In the genomic region with DNA sequence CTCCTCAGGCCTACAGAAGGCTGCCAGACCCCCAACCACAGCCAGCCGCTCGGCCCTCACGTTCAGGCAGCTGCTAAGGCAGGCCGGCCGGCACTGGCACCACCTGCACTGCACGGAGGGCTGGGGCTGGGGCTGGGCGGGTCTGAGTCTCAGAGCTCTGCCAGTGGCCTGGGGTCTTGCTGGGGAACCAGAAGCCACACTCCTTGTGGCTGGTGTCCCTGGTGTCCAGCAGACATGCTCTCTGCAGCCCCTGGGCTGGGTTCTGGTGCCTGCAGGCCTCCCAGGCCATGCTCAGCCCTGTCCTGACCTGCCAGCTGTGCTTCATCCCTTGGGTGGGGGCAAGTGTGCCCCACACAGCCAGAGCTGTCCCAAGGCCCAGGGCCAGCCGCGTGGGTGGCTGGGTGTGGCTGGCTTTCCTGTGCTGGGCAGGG, we compare ENCODE assay signal across 1 cellular context.
TF ChIP-seq lines count a peak whose summit lies in the region.

No MANE protein-coding gene starts in this region.

TF ChIP-seq in HCT116, 20 proteins besides CTCF, POLR2A, EP300 and RAD21:
- no peak for TF ChIP-seq SIN3A (IDR thresholded peaks at IDR 0.05; ENCODE audit: low read depth)
- TF ChIP-seq YY1 (IDR thresholded peaks at IDR 0.05; ENCODE audit: extremely low read depth, insufficient replicate concordance, low read depth, low read length): no peak
- TF ChIP-seq, protein P1, sequence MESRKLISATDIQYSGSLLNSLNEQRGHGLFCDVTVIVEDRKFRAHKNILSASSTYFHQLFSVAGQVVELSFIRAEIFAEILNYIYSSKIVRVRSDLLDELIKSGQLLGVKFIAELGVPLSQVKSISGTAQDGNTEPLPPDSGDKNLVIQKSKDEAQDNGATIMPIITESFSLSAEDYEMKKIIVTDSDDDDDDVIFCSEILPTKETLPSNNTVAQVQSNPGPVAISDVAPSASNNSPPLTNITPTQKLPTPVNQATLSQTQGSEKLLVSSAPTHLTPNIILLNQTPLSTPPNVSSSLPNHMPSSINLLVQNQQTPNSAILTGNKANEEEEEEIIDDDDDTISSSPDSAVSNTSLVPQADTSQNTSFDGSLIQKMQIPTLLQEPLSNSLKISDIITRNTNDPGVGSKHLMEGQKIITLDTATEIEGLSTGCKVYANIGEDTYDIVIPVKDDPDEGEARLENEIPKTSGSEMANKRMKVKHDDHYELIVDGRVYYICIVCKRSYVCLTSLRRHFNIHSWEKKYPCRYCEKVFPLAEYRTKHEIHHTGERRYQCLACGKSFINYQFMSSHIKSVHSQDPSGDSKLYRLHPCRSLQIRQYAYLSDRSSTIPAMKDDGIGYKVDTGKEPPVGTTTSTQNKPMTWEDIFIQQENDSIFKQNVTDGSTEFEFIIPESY (IDR thresholded peaks at IDR 0.05; ENCODE audit: extremely low read depth, insufficient replicate concordance, low read length): no peak
- TF ChIP-seq SP1 (IDR thresholded peaks at IDR 0.05; ENCODE audit: low read depth): no peak
- no peak for TF ChIP-seq ZFX (IDR thresholded peaks at IDR 0.05)
- no peak for TF ChIP-seq CEBPB (IDR thresholded peaks at IDR 0.05; ENCODE audit: low read depth)
- TF ChIP-seq, protein P2, sequence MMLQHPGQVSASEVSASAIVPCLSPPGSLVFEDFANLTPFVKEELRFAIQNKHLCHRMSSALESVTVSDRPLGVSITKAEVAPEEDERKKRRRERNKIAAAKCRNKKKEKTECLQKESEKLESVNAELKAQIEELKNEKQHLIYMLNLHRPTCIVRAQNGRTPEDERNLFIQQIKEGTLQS (IDR thresholded peaks at IDR 0.05): no peak
- TF ChIP-seq CBX3 (IDR thresholded peaks at IDR 0.05; ENCODE audit: low read depth): no peak
- TF ChIP-seq TCF7L2 (IDR thresholded peaks at IDR 0.05; ENCODE audit: borderline replicate concordance, extremely low read depth, insufficient read depth, insufficient read length): no peak
- TF ChIP-seq EZH2 (IDR thresholded peaks at IDR 0.05): no peak
